Comparison of ENCODE assay signal across 11 cellular contexts in the genomic region with DNA sequence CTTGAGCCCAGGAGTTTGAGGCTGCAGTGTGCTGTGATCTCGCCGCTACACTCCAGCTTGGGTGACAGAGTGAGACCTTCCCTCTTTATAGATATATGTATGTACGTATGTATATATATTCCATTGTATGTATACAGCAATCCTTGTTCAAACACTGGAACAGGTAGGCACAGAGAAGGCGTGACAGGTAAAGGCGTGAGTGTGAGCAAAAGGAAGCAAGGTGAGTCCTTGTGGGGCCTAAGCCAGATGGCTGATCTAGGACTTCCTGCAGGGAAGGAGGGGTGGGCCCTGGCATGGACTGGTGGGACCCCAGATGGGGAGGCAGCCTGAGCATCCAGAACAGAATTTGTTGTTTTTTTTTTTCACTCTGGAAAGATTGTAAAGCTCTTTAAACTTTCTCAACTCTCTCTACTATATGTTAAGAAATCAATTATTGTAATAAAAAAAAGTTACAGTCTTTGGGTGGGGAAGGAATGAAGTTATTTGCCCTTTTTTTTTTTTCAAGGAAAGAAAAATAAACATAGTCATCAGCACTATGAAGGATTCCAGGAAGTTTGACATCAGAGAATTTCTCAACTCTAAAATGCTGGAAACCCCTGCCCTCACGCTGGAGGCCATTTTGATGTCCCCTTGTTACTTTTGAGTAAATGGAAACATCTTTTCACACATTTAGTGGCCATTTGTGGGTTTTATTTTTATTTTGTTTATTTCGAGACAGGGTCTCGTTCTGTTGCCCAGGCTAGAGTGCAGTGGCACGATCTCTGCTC. TPM values are rescaled to one million over a fixed set of nuclear protein-coding genes. Genes with fewer than 3 reads are reported as not detected.
DNase-seq lines count a peak whose midpoint lies in the region; ATAC-seq and TF ChIP-seq lines count a peak whose summit lies in the region.
"Had no signal": no experiment of that assay in that cellular context is flagged by ENCODE, and none has a peak within 500 bp of the region (broad histone marks: within the 10 kb centered on the region; RNA-seq: fewer than 3 reads in every experiment).

No MANE protein-coding gene starts in this region.

- no peaks in the 10 kb centered on the region for H3K9me3 Mint-ChIP-seq in activated T-cell treated with anti-CD3 and anti-CD28 coated beads, Interleukin-2, amount 50 U/mL, for 72 hours
- no peaks in the 10 kb centered on the region for H3K9me3 Mint-ChIP-seq in activated T-cell treated with anti-CD3 and anti-CD28 coated beads, Interleukin-2, amount 50 U/mL, for 4 hours
- H3K9me3 Mint-ChIP-seq: activated naive CD8-positive, alpha-beta T cell treated with anti-CD3 and anti-CD28 coated beads, Interleukin-2, amount 10 ng/mL, durations not matched to agents 7 days and 5 days; memory B cell had no signal

- H3K4me3 ChIP-seq in tibial nerve: no peak overlapping the region

- no peak for DNase-seq in activated T-cell treated with anti-CD3 and anti-CD28 coated beads, Interleukin-2, amount 50 U/mL, for 72 hours
- no peak for DNase-seq in activated T-cell treated with anti-CD3 and anti-CD28 coated beads, Interleukin-2, amount 50 U/mL, for 4 hours
- DNase-seq in amniotic stem cell (lab: John Stamatoyannopoulos, UW) (peak; percentile 54), kidney tubule cell (ENCODE audit: low spot score) (peak; percentile 43), tibial nerve (ENCODE audit: low spot score in 2 of 2) (no peak), NCI-H1436 treated with DMSO at 0.1 percent for 48 hours (lab: John Stamatoyannopoulos, UW) (no peak), G401 (ENCODE audit: low spot score) (no peak)
- no peak for DNase-seq in activated CD4-positive, CD25-positive, alpha-beta regulatory T cell (lab: John Stamatoyannopoulos, UW)
- DNase-seq: activated naive CD8-positive, alpha-beta T cell treated with anti-CD3 and anti-CD28 coated beads, Interleukin-2, amount 10 ng/mL, durations not matched to agents 7 days and 5 days; BE2C had no signal

- H3K27ac ChIP-seq in tibial nerve: peak overlapping the region; percentile 74 to 99 (median 93)

- H3K36me3 ChIP-seq in tibial nerve: no peaks in the 10 kb centered on the region
- H3K36me3 ChIP-seq: BE2C had no signal

- no peaks in the 10 kb centered on the region for H3K36me3 Mint-ChIP-seq in activated T-cell treated with anti-CD3 and anti-CD28 coated beads, Interleukin-2, amount 50 U/mL, for 72 hours (ENCODE audit: insufficient read depth in 2 of 2)
- H3K36me3 Mint-ChIP-seq in activated T-cell treated with anti-CD3 and anti-CD28 coated beads, Interleukin-2, amount 50 U/mL, for 4 hours (ENCODE audit: insufficient read depth): no peaks in the 10 kb centered on the region
- H3K36me3 Mint-ChIP-seq: activated naive CD8-positive, alpha-beta T cell treated with anti-CD3 and anti-CD28 coated beads, Interleukin-2, amount 10 ng/mL, durations not matched to agents 7 days and 5 days; memory B cell had no signal

- peaks cover 57% of the 10 kb centered on the region for H3K4me1 Mint-ChIP-seq in activated T-cell treated with anti-CD3 and anti-CD28 coated beads, Interleukin-2, amount 50 U/mL, for 72 hours (ENCODE audit: low read depth)
- H3K4me1 Mint-ChIP-seq in activated T-cell treated with anti-CD3 and anti-CD28 coated beads, Interleukin-2, amount 50 U/mL, for 4 hours (ENCODE audit: low read depth): peaks cover 26% of the 10 kb centered on the region

- H3K27ac Mint-ChIP-seq in activated T-cell treated with anti-CD3 and anti-CD28 coated beads, Interleukin-2, amount 50 U/mL, for 72 hours: peak overlapping the region; percentile 3
- H3K27ac Mint-ChIP-seq: activated naive CD8-positive, alpha-beta T cell treated with anti-CD3 and anti-CD28 coated beads, Interleukin-2, amount 10 ng/mL, durations not matched to agents 7 days and 5 days; memory B cell had no signal

- no peaks in the 10 kb centered on the region for H3K27me3 Mint-ChIP-seq in activated T-cell treated with anti-CD3 and anti-CD28 coated beads, Interleukin-2, amount 50 U/mL, for 72 hours (ENCODE audit: low read depth)
- H3K27me3 Mint-ChIP-seq in activated T-cell treated with anti-CD3 and anti-CD28 coated beads, Interleukin-2, amount 50 U/mL, for 4 hours (ENCODE audit: low read depth): no peaks in the 10 kb centered on the region
- H3K27me3 Mint-ChIP-seq: activated naive CD8-positive, alpha-beta T cell treated with anti-CD3 and anti-CD28 coated beads, Interleukin-2, amount 10 ng/mL, durations not matched to agents 7 days and 5 days had no signal

- H3K4me3 Mint-ChIP-seq in activated T-cell treated with anti-CD3 and anti-CD28 coated beads, Interleukin-2, amount 50 U/mL, for 72 hours: no peak overlapping the region
- no peak overlapping the region for H3K4me3 Mint-ChIP-seq in activated T-cell treated with anti-CD3 and anti-CD28 coated beads, Interleukin-2, amount 50 U/mL, for 4 hours
- H3K4me3 Mint-ChIP-seq: activated naive CD8-positive, alpha-beta T cell treated with anti-CD3 and anti-CD28 coated beads, Interleukin-2, amount 10 ng/mL, durations not matched to agents 7 days and 5 days; memory B cell had no signal

- no peaks in the 10 kb centered on the region for H3K9me3 ChIP-seq in tibial nerve
- H3K9me3 ChIP-seq: BE2C had no signal

- no peaks in the 10 kb centered on the region for H3K27me3 ChIP-seq in tibial nerve

- no peak for ATAC-seq in activated T-cell treated with anti-CD3 and anti-CD28 coated beads, Interleukin-2, amount 50 U/mL, for 72 hours (replicated peaks in 1 of 2)
- ATAC-seq in activated T-cell treated with anti-CD3 and anti-CD28 coated beads, Interleukin-2, amount 50 U/mL, for 4 hours: no peak

- H3K4me1 ChIP-seq in tibial nerve: peaks cover 3 to 71% (median 44%) of the 10 kb centered on the region in 4 donors
- H3K4me1 ChIP-seq: BE2C had no signal

- peak; percentile 66 to 72 for TF ChIP-seq EP300 in tibial nerve (IDR thresholded peaks at IDR 0.05)

- no peak for TF ChIP-seq POLR2A in tibial nerve (IDR thresholded peaks at IDR 0.05)

- in situ Hi-C loops in G401 (cut with HindIII; ENCODE audit: low sequenced_read_pairs): no loop called here

- TF ChIP-seq CTCF in tibial nerve (IDR thresholded peaks at IDR 0.05): no peak

- 81% methylated on average over 9 of the region's 9 CpGs for WGBS in tibial nerve, 2 donors

RNA-seq across cellular contexts. Expression of a gene that starts 38.9 kb away (rescaled TPM):
- 10 to 100 TPM; 14.5 to 26.6 TPM for total RNA-seq in activated T-cell treated with anti-CD3 and anti-CD28 coated beads, Interleukin-2, amount 50 U/mL, for 72 hours
- total RNA-seq in activated T-cell treated with anti-CD3 and anti-CD28 coated beads, Interleukin-2, amount 50 U/mL, for 4 hours: 10 to 100 TPM; 10.8 to 11.6 (median 11.0) TPM
- total RNA-seq in tibial nerve: 100 to 1,000 TPM in 3 of 4 donors, 10 to 100 TPM in 1; 96.3 to 142 (median 105) TPM
- total RNA-seq in G401 (2014; rRNA removed; shearing (Covaris generic)): 2.8 and 11.2 TPM in 2 replicates

Comparison
In these comparisons a context has a peak if more than half of its experiments do, and no peak if none do; other contexts are left out.
1. DNase-seq: peak in amniotic stem cell (single experiment) and kidney tubule cell (single experiment); none in activated T-cell treated with anti-CD3 and anti-CD28 coated beads, Interleukin-2, amount 50 U/mL, for 72 hours (0 of 2), activated T-cell treated with anti-CD3 and anti-CD28 coated beads, Interleukin-2, amount 50 U/mL, for 4 hours (single experiment), tibial nerve (0 of 2), NCI-H1436 treated with DMSO at 0.1 percent for 48 hours (single experiment), G401 (single experiment) and activated CD4-positive, CD25-positive, alpha-beta regulatory T cell (0 of 4).